ENCODE assay signal across 15 cellular contexts in genomic region chr11:112172362-112172994, GRCh38. TPM values are rescaled to one million over a fixed set of nuclear protein-coding genes. Genes with fewer than 3 reads are reported as not detected.
DNase-seq lines count a peak whose midpoint lies in the region; ATAC-seq and TF ChIP-seq lines count a peak whose summit lies in the region.
"Had no signal": no experiment of that assay in that cellular context is flagged by ENCODE, and none has a peak within 500 bp of the region (broad histone marks: within the 10 kb centered on the region; RNA-seq: fewer than 3 reads in every experiment).

No MANE protein-coding gene starts in this region.

- peaks cover 28% of the 10 kb centered on the region for H3K4me1 Mint-ChIP-seq in nephron progenitor cell
- H3K4me1 Mint-ChIP-seq: endodermal cell had no signal

- ATAC-seq in GM21367 (IDR thresholded peaks at IDR 0.05; ENCODE audit: unreplicated experiment) (peak; percentile 46), HG03457 (IDR thresholded peaks at IDR 0.05; ENCODE audit: unreplicated experiment) (peak; percentile 70), foreskin keratinocyte (peak; percentile 71), HG03439 (IDR thresholded peaks at IDR 0.05; ENCODE audit: unreplicated experiment) (no peak), HG02763 (IDR thresholded peaks at IDR 0.05; ENCODE audit: unreplicated experiment) (no peak)
- ATAC-seq: pancreas had no signal

- H3K4me1 ChIP-seq in foreskin keratinocyte = no peaks in the 10 kb centered on the region
- H3K4me1 ChIP-seq: pancreas had no signal

- H3K36me3 Mint-ChIP-seq in nephron progenitor cell (ENCODE audit: low read depth) = no peaks in the 10 kb centered on the region
- H3K36me3 Mint-ChIP-seq: activated naive CD4-positive, alpha-beta T cell treated with anti-CD3 and anti-CD28 coated beads, Interleukin-2, amount 50 U/mL, for 72 hours had no signal

- H3K27ac Mint-ChIP-seq in nephron progenitor cell = no peak overlapping the region
- H3K27ac Mint-ChIP-seq: activated naive CD4-positive, alpha-beta T cell treated with anti-CD3 and anti-CD28 coated beads, Interleukin-2, amount 50 U/mL, for 72 hours; endodermal cell had no signal

- peak; percentile 34 for DNase-seq in GM12865 (ENCODE audit: low read depth)
- DNase-seq in foreskin keratinocyte = peak in 1 of 2 donors; percentile 43
- DNase-seq in activated CD4-positive, alpha-beta T cell treated with anti-CD3 and anti-CD28 coated beads for 1 hour = no peak
- DNase-seq in nephron progenitor cell = no peak
- DNase-seq: DMS153, endodermal cell, NCI-H2029, pancreas, Right ventricle myocardium superior had no signal

- no peak overlapping the region for H3K27ac ChIP-seq in foreskin keratinocyte
- H3K27ac ChIP-seq: pancreas had no signal

- TF ChIP-seq CTCF in GM12865 (IDR thresholded peaks at IDR 0.05; ENCODE audit: insufficient read depth, low read depth, low read length, missing control alignments) = no peak
- no peak for TF ChIP-seq CTCF in foreskin keratinocyte (conservative IDR thresholded peaks at IDR 0.05)
- TF ChIP-seq CTCF in nephron progenitor cell (IDR thresholded peaks at IDR 0.05) = no peak

- H3K27me3 ChIP-seq in foreskin keratinocyte = no peaks in the 10 kb centered on the region
- H3K27me3 ChIP-seq: pancreas had no signal

- H3K4me3 Mint-ChIP-seq in nephron progenitor cell = no peak overlapping the region
- H3K4me3 Mint-ChIP-seq: endodermal cell had no signal

- H3K4me3 ChIP-seq in GM12865 (ENCODE audit: low read depth, low read length) = no peak overlapping the region
- H3K4me3 ChIP-seq: pancreas had no signal

- H3K9me3 Mint-ChIP-seq in nephron progenitor cell = no peaks in the 10 kb centered on the region
- H3K9me3 Mint-ChIP-seq: activated naive CD4-positive, alpha-beta T cell treated with anti-CD3 and anti-CD28 coated beads, Interleukin-2, amount 50 U/mL, for 72 hours; endodermal cell had no signal

- peaks cover 12% of the 10 kb centered on the region for H3K27me3 Mint-ChIP-seq in nephron progenitor cell (ENCODE audit: low read depth, poor library complexity)

RNA-seq across cellular contexts. Expression of gene BCO2, which starts 2.8 kb away (rescaled TPM):
- total RNA-seq in foreskin keratinocyte = 0.17 and 0.18 TPM in 2 replicates
- 0.04 and 0.24 TPM in 2 replicates for polyA plus RNA-seq in foreskin keratinocyte

RNA-seq across cellular contexts. Expression of gene TEX12, which starts 5.3 kb away (rescaled TPM):
- not detected in 2 replicates for total RNA-seq in foreskin keratinocyte
- not detected in 2 replicates for polyA plus RNA-seq in foreskin keratinocyte
- total RNA-seq: endodermal cell, pancreas, Right ventricle myocardium superior had no signal
- polyA plus RNA-seq: keratinocyte had no signal

RNA-seq across cellular contexts. Expression of gene IL18, which starts 8.6 kb away (rescaled TPM):
- total RNA-seq in foreskin keratinocyte = 52.6 and 58.4 TPM in 2 replicates
- 67.7 and 79.2 TPM in 2 replicates for polyA plus RNA-seq in foreskin keratinocyte
- total RNA-seq: activated naive CD4-positive, alpha-beta T cell treated with anti-CD3 and anti-CD28 coated beads, Interleukin-2, amount 50 U/mL, for 72 hours had no signal

RNA-seq across cellular contexts. Expression of gene PTS, which starts 53.8 kb away (rescaled TPM):
- total RNA-seq in foreskin keratinocyte = 43.7 TPM in 2 replicates
- 56.1 and 59.0 TPM in 2 replicates for polyA plus RNA-seq in foreskin keratinocyte

Comparison
In these comparisons a context has a peak if more than half of its experiments do, and no peak if none do; other contexts are left out.
1. ATAC-seq: peak in GM21367 (single experiment), HG03457 (single experiment) and foreskin keratinocyte (single experiment); none in HG03439 (single experiment) and HG02763 (single experiment).